ENCODE assay signal across 15 cellular contexts in genomic region chr22:28937206-28938025, GRCh38. TPM values are rescaled to one million over a fixed set of nuclear protein-coding genes. Genes with fewer than 3 reads are reported as not detected.
A peak's percentile ranks its signal among the peaks of the same experiment; 100 is the strongest.
DNase-seq lines count a peak whose midpoint lies in the region; ATAC-seq, FAIRE-seq and TF ChIP-seq lines count a peak whose summit lies in the region.
"Had no signal": no experiment of that assay in that cellular context is flagged by ENCODE, and none has a peak within 500 bp of the region (broad histone marks: within the 10 kb centered on the region; RNA-seq: fewer than 3 reads in every experiment).

No MANE protein-coding gene starts in this region.

- no peak for DNase-seq in HepG2 (ENCODE audit: low spot score)
- no peak for DNase-seq in right lobe of liver
- DNase-seq in foreskin melanocyte = peak; percentile 66
- peak; percentile 36 for DNase-seq in prostate gland (ENCODE audit: low spot score)
- no peak for DNase-seq in activated CD4-positive, alpha-beta T cell treated with anti-CD3 and anti-CD28 coated beads, Interleukin-2, amount 10 ng/mL, durations not matched to agents 24 days and 14 days
- DNase-seq in foreskin keratinocyte = no peak
- no peak for DNase-seq in NCI-H2107 (lab: John Stamatoyannopoulos, UW)
- DNase-seq: 8988T; AML-193; CD8-positive, alpha-beta memory T cell; DMS53; GF-D8; GOT3; H9 had no signal

- peaks cover 97% of the 10 kb centered on the region for H3K4me1 ChIP-seq in HepG2 (ENCODE audit: insufficient read depth, low read length)
- H3K4me1 ChIP-seq in right lobe of liver = peaks cover 0 to 48% (median 13%) of the 10 kb centered on the region in 4 donors
- H3K4me1 ChIP-seq in prostate gland (replicated peaks) = no peaks in the 10 kb centered on the region
- no peaks in the 10 kb centered on the region for H3K4me1 ChIP-seq in foreskin keratinocyte

- ATAC-seq in HepG2 = no peak
- ATAC-seq in right lobe of liver = no peak
- no peak for ATAC-seq in foreskin keratinocyte

- H3K36me3 ChIP-seq in HepG2 (replicated peaks in 1 of 2; ENCODE audit: control insufficient read depth in 1 of 2, insufficient read depth in 2 of 2, low read length in 2 of 2) (peaks cover 7 to 27% of the 10 kb centered on the region in 2 experiments), right lobe of liver (no peaks in the 10 kb centered on the region), prostate gland (no peaks in the 10 kb centered on the region)
- H3K36me3 ChIP-seq: BLaER1 had no signal

- no peak overlapping the region for H3K27ac Mint-ChIP-seq in activated CD4-positive, alpha-beta T cell treated with anti-CD3 and anti-CD28 coated beads, Interleukin-2, amount 10 ng/mL, durations not matched to agents 24 days and 14 days
- H3K27ac Mint-ChIP-seq: CD8-positive, alpha-beta memory T cell had no signal

- 93% methylated on average over 7 of the region's 7 CpGs for WGBS in HepG2 (ENCODE audit: low lambda C conversion rate)
- 91% methylated on average over 6 of the region's 7 CpGs for WGBS in right lobe of liver (ENCODE audit: insufficient coverage, low coverage, low lambda C conversion rate, missing lambda C conversion rate)
- WGBS in prostate gland = 56% methylated on average over 7 of the region's 7 CpGs

- H3K9ac ChIP-seq in HepG2 (ENCODE audit: insufficient read depth, low read depth, low read length) = no peak overlapping the region
- H3K9ac ChIP-seq: BLaER1 had no signal

- no peak for FAIRE-seq in HepG2 (lab: Jason Lieb, UNC)

- no peak overlapping the region for H3K4me2 ChIP-seq in HepG2 (ENCODE audit: low read depth, low read length)
- H3K4me2 ChIP-seq: BLaER1 had no signal

- CTCF ChIA-PET in HepG2 (lab: Yijun Ruan, JAX; ENCODE audit: low intra/inter-chr PET ratio, low total read pairs) = no interaction called here

- TF ChIP-seq CTCF in HepG2 (CRISPR knock-in tag; IDR thresholded peaks at IDR 0.05) (no peak), right lobe of liver (IDR thresholded peaks at IDR 0.05) (no peak), prostate gland (IDR thresholded peaks at IDR 0.05) (peak in 2 of 4 experiments; percentile 6 to 39), foreskin keratinocyte (conservative IDR thresholded peaks at IDR 0.05) (no peak)

- H2AFZ ChIP-seq in HepG2 (ENCODE audit: low read length) = no peak overlapping the region

- no peaks in the 10 kb centered on the region for H3K27me3 ChIP-seq in HepG2 (ENCODE audit: control insufficient read depth in 1 of 2, insufficient read depth in 2 of 2, low read length in 2 of 2)
- no peaks in the 10 kb centered on the region for H3K27me3 ChIP-seq in right lobe of liver
- no peaks in the 10 kb centered on the region for H3K27me3 ChIP-seq in prostate gland (replicated peaks; ENCODE audit: insufficient read depth)
- H3K27me3 ChIP-seq in foreskin keratinocyte = no peaks in the 10 kb centered on the region
- H3K27me3 ChIP-seq: BLaER1 had no signal

- no peaks in the 10 kb centered on the region for H3K9me3 ChIP-seq in HepG2 (ENCODE audit: low read length)
- H3K9me3 ChIP-seq in right lobe of liver = no peaks in the 10 kb centered on the region
- no peaks in the 10 kb centered on the region for H3K9me3 ChIP-seq in prostate gland
- H3K9me3 ChIP-seq: BLaER1 had no signal

- H3K4me3 Mint-ChIP-seq in activated CD4-positive, alpha-beta T cell treated with anti-CD3 and anti-CD28 coated beads, Interleukin-2, amount 10 ng/mL, durations not matched to agents 24 days and 14 days = no peak overlapping the region
- H3K4me3 Mint-ChIP-seq: CD8-positive, alpha-beta memory T cell; H9 had no signal

- H3K79me2 ChIP-seq in HepG2 (ENCODE audit: insufficient read depth, low read length) = peaks cover 98% of the 10 kb centered on the region

- TF ChIP-seq POLR2A in HepG2 (IDR thresholded peaks at IDR 0.05; ENCODE audit: insufficient read depth in 1 of 2, low read depth in 2 of 2, low read length in 2 of 2) = no peak
- no peak for TF ChIP-seq POLR2A in right lobe of liver (IDR thresholded peaks at IDR 0.05)
- no peak for TF ChIP-seq POLR2A in prostate gland (IDR thresholded peaks at IDR 0.05)

- TF ChIP-seq EP300 in HepG2 (IDR thresholded peaks at IDR 0.05; ENCODE audit: low read depth in 2 of 2, low read length in 2 of 2) (no peak), HepG2 (CRISPR knock-in tag; IDR thresholded peaks at IDR 0.05; ENCODE audit: borderline replicate concordance) (no peak)

- H4K20me1 ChIP-seq in HepG2 (ENCODE audit: insufficient read depth, low read length) = peaks cover 7% of the 10 kb centered on the region

- no peak for TF ChIP-seq RAD21 in HepG2 (CRISPR knock-in tag; IDR thresholded peaks at IDR 0.05)

- H3K4me3 ChIP-seq in HepG2 (replicated peaks in 1 of 3; ENCODE audit: insufficient read depth in 1 of 3, low read depth in 2 of 3, low read length in 3 of 3) (no peak overlapping the region), right lobe of liver (no peak overlapping the region), prostate gland (no peak overlapping the region)
- H3K4me3 ChIP-seq: BLaER1 had no signal

- peaks cover 81% of the 10 kb centered on the region for H3K27me3 Mint-ChIP-seq in activated CD4-positive, alpha-beta T cell treated with anti-CD3 and anti-CD28 coated beads, Interleukin-2, amount 10 ng/mL, durations not matched to agents 24 days and 14 days

- POLR2A ChIA-PET in HepG2 (lab: Yijun Ruan, JAX) = no interaction called here

- intact Hi-C loops in HepG2 (cut with micrococcal nuclease; ENCODE audit: unreplicated experiment) (no loop called here), right lobe of liver (cut with DNase I) (no loop called here), prostate gland (cut with DNase I) (loop anchor here (5.0 kb wide), 1 partner anchor 50 kb away; no protein-coding TSS in a partner anchor)
- intact Hi-C loops in activated CD4-positive, alpha-beta T cell treated with anti-CD3 and anti-CD28 coated beads, Interleukin-2, amount 10 ng/mL, durations not matched to agents 24 days and 14 days (cut with micrococcal nuclease) = no loop called here

- in situ Hi-C loops in HepG2 (cut with HindIII; ENCODE audit: extremely low pct_ligation_motif_present, low pct_unique_long_range_greater_than_20kb) = no loop called here

- H3K36me3 Mint-ChIP-seq in activated CD4-positive, alpha-beta T cell treated with anti-CD3 and anti-CD28 coated beads, Interleukin-2, amount 10 ng/mL, durations not matched to agents 24 days and 14 days (ENCODE audit: low read depth) = no peaks in the 10 kb centered on the region
- H3K36me3 Mint-ChIP-seq: CD8-positive, alpha-beta memory T cell had no signal

- H3K9me3 Mint-ChIP-seq in activated CD4-positive, alpha-beta T cell treated with anti-CD3 and anti-CD28 coated beads, Interleukin-2, amount 10 ng/mL, durations not matched to agents 24 days and 14 days = no peaks in the 10 kb centered on the region
- H3K9me3 Mint-ChIP-seq: CD8-positive, alpha-beta memory T cell; H9 had no signal

- BruUV-seq in HepG2 (replicated peaks; lab: Mats Ljungman, UMichigan) = no TSS peak

- H3K4me1 Mint-ChIP-seq in activated CD4-positive, alpha-beta T cell treated with anti-CD3 and anti-CD28 coated beads, Interleukin-2, amount 10 ng/mL, durations not matched to agents 24 days and 14 days = no peaks in the 10 kb centered on the region
- H3K4me1 Mint-ChIP-seq: CD8-positive, alpha-beta memory T cell had no signal

- H3K27ac ChIP-seq in HepG2 (ENCODE audit: extremely low read length, insufficient read depth, low read length) (no peak overlapping the region), right lobe of liver (no peak overlapping the region), prostate gland (no peak overlapping the region), foreskin keratinocyte (no peak overlapping the region)
- H3K27ac ChIP-seq: BLaER1 had no signal

TF ChIP-seq in HepG2, 621 proteins besides CTCF, POLR2A, EP300 and RAD21 (continues in another document):
- no peak for TF ChIP-seq NR1H2 (CRISPR knock-in tag; IDR thresholded peaks at IDR 0.05; ENCODE audit: borderline replicate concordance, low read depth)
- no peak for TF ChIP-seq HNRNPLL (IDR thresholded peaks at IDR 0.05; ENCODE audit: low read depth, low read length, poor library complexity, severe bottlenecking)

RNA-seq across cellular contexts. Expression of gene ZNRF3, which starts 54.0 kb away (rescaled TPM):
- total RNA-seq in HepG2 (2016; rRNA removed; fragmentation: Illumina TruSeq; extraction: Trizol) = 17.6 and 36.7 TPM in 2 replicates
- 6.8 and 7.3 TPM in 2 replicates for total RNA-seq in HepG2 (2016; cell fraction: cytosol; rRNA removed; fragmentation: Illumina TruSeq; extraction: Trizol; ENCODE audit: low read depth)
- 15.3 and 36.6 TPM in 2 replicates for total RNA-seq in HepG2 (2016; cell fraction: insoluble cytoplasmic fraction; rRNA removed; fragmentation: Illumina TruSeq; extraction: Trizol)
- total RNA-seq in HepG2 (2016; cell fraction: membrane; rRNA removed; fragmentation: Illumina TruSeq; extraction: Trizol) = 18.5 and 19.0 TPM in 2 replicates
- 35.5 and 42.6 TPM in 2 replicates for total RNA-seq in HepG2 (2016; cell fraction: nucleus; rRNA removed; fragmentation: Illumina TruSeq; extraction: Trizol)
- polyA plus RNA-seq in HepG2 (2011; rRNA removed) = 17.4 and 20.3 TPM in 2 replicates
- 12.9 and 24.5 TPM in 2 replicates for polyA plus RNA-seq in HepG2 (2011; cell fraction: cytosol; rRNA removed)
- polyA plus RNA-seq in HepG2 (2011; cell fraction: nucleus; rRNA removed) = 30.8 and 41.2 TPM in 2 replicates
- 19.0 and 20.9 TPM in 2 replicates for polyA plus RNA-seq in HepG2 (2012)
- polyA plus RNA-seq in HepG2 (2016; cell fraction: cytosol; fragmentation: Illumina TruSeq; extraction: Trizol; ENCODE audit: low read depth) = 3.0 and 3.4 TPM in 2 replicates
- 14.9 and 16.9 TPM in 2 replicates for polyA plus RNA-seq in HepG2 (2016; cell fraction: insoluble cytoplasmic fraction; fragmentation: Illumina TruSeq; extraction: Trizol; ENCODE audit: low read depth)
- 7.9 and 8.5 TPM in 2 replicates for polyA plus RNA-seq in HepG2 (2016; cell fraction: membrane; fragmentation: Illumina TruSeq; extraction: Trizol; ENCODE audit: low read depth)
- 54.3 and 62.4 TPM in 2 replicates for polyA plus RNA-seq in HepG2 (2016; cell fraction: nucleus; fragmentation: Illumina TruSeq; extraction: Trizol; ENCODE audit: insufficient read depth, low read depth)
- 2.0 and 68.2 TPM in 2 replicates for polyA minus RNA-seq in HepG2 (2011; rRNA and poly(A)+ RNA removed; ENCODE audit: low replicate concordance)
- 28.7 and 38.5 TPM in 2 replicates for polyA minus RNA-seq in HepG2 (2011; cell fraction: cytosol; rRNA and poly(A)+ RNA removed)
- 19.8 and 22.1 TPM in 2 replicates for polyA minus RNA-seq in HepG2 (2011; cell fraction: nucleus; rRNA and poly(A)+ RNA removed)
- total RNA-seq in right lobe of liver = 1 to 10 TPM; 5.8 to 9.2 (median 6.9) TPM
- 10 to 100 TPM; 38.5 to 46.1 TPM for total RNA-seq in prostate gland
- 2.0 and 2.3 TPM in 2 replicates for total RNA-seq in activated CD4-positive, alpha-beta T cell treated with anti-CD3 and anti-CD28 coated beads, Interleukin-2, amount 10 ng/mL, durations not matched to agents 24 days and 14 days
- 5.9 and 6.7 TPM in 2 replicates for total RNA-seq in foreskin keratinocyte
- 1.6 and 2.1 TPM in 2 replicates for polyA plus RNA-seq in foreskin keratinocyte

Comparison
In these comparisons a context has a peak if more than half of its experiments do, and no peak if none do; other contexts are left out.
1. DNase-seq: peak in foreskin melanocyte (single experiment) and prostate gland (single experiment); none in HepG2 (single experiment), right lobe of liver (0 of 3), activated CD4-positive, alpha-beta T cell treated with anti-CD3 and anti-CD28 coated beads, Interleukin-2, amount 10 ng/mL, durations not matched to agents 24 days and 14 days (single experiment), foreskin keratinocyte (0 of 2) and NCI-H2107 (single experiment).